ENCODE assay signal across 11 cellular contexts in the genomic region with DNA sequence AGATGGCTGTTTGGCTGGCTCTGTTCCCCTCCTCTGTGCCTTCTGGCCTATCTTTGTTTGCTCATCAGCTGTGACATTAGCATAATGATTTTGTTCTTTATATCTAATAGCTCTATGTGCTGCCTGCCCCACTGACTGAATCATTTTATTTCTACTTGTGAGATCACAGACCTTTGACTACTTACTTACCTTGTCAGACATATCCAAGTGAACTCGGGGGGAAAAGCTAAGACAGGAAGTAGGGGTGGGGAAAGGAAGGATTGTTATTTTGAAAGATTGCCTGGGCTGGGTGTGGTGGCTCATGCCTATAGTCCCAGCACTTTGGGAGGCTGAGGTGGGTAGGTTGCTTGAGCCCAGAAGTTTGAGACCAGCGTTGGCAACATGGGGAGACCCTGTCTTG.
DNase-seq lines count a peak whose midpoint lies in the region; ATAC-seq, FAIRE-seq and TF ChIP-seq lines count a peak whose summit lies in the region.
"Had no signal": no experiment of that assay in that cellular context is flagged by ENCODE, and none has a peak within 500 bp of the region (broad histone marks: within the 10 kb centered on the region; RNA-seq: fewer than 3 reads in every experiment).

No MANE protein-coding gene starts in this region.

- peak; percentile 52 for FAIRE-seq in endothelial cell of umbilical vein (lab: Jason Lieb, UNC)

- H3K4me2 ChIP-seq in endothelial cell of umbilical vein (ENCODE audit: insufficient read depth, low read length) = peak overlapping the region; percentile 5

- dilution Hi-C loops in endothelial cell of umbilical vein (cut with MboI; ENCODE audit: extremely low pct_ligation_motif_present, low sequenced_read_pairs) = no loop called here

- 35 to 39% methylated on average over 2 of the region's 2 CpGs for WGBS in aorta, 2 donors

- POLR2A ChIA-PET in endothelial cell of umbilical vein (lab: Charles Lee) = no interaction called here

- H3K36me3 ChIP-seq in endothelial cell of umbilical vein (ENCODE audit: control insufficient read depth in 2 of 2, extremely low read depth in 1 of 2, insufficient read depth in 2 of 2, low read length in 2 of 2) (peaks cover 0 to 5% of the 10 kb centered on the region in 2 experiments), aorta (ENCODE audit: control insufficient read depth in 1 of 2, insufficient read depth in 2 of 2, low read length in 1 of 2) (no peaks in the 10 kb centered on the region)

- no peak for TF ChIP-seq POLR2A in endothelial cell of umbilical vein (IDR thresholded peaks at IDR 0.05; ENCODE audit: low read depth, low read length)

- H3K4me1 ChIP-seq in endothelial cell of umbilical vein (ENCODE audit: control insufficient read depth, extremely low read depth, insufficient read depth, low read length) (peaks cover 16% of the 10 kb centered on the region), aorta (ENCODE audit: control insufficient read depth in 1 of 2, insufficient read depth in 2 of 2, low read length in 2 of 2) (peaks cover 4 to 7% of the 10 kb centered on the region in 2 donors)

- no TSS peak for BruUV-seq in endothelial cell of umbilical vein (replicated peaks; lab: Mats Ljungman, UMichigan)

- no peak overlapping the region for H3K4me3 Mint-ChIP-seq in activated naive CD4-positive, alpha-beta T cell treated with anti-CD3 and anti-CD28 coated beads, Interleukin-2, amount 10 ng/mL, durations not matched to agents 7 days and 5 days

- H3K9me3 Mint-ChIP-seq in activated naive CD4-positive, alpha-beta T cell treated with anti-CD3 and anti-CD28 coated beads, Interleukin-2, amount 10 ng/mL, durations not matched to agents 7 days and 5 days = no peaks in the 10 kb centered on the region

- H3K9me1 ChIP-seq in endothelial cell of umbilical vein (replicated peaks; ENCODE audit: control insufficient read depth, extremely low read depth, insufficient read depth, low read length) = no peaks in the 10 kb centered on the region

- peak overlapping the region; percentile 25 for H3K27ac ChIP-seq in endothelial cell of umbilical vein (ENCODE audit: insufficient read depth, low read depth, low read length)
- peak overlapping the region; percentile 69 to 72 for H3K27ac ChIP-seq in aorta (ENCODE audit: low read depth in 1 of 2, low read length in 2 of 2)

- TF ChIP-seq CTCF in endothelial cell of umbilical vein (IDR thresholded peaks at IDR 0.05; ENCODE audit: extremely low read depth in 1 of 2, insufficient read depth in 1 of 2, low read depth in 1 of 2, low read length in 2 of 2) = no peak

- no peak overlapping the region for H2AFZ ChIP-seq in endothelial cell of umbilical vein (ENCODE audit: low read depth, low read length)

- peak; percentile 37 for ATAC-seq in aorta (ENCODE audit: low FRiP score)

- no peak for DNase-seq in activated naive CD4-positive, alpha-beta T cell treated with anti-CD3 and anti-CD28 coated beads, Interleukin-2, amount 10 ng/mL, durations not matched to agents 7 days and 5 days
- no peak for DNase-seq in activated naive CD4-positive, alpha-beta T cell treated with anti-CD3 and anti-CD28 coated beads, Interleukin-2, amount 50 U/mL, for 16 hours
- DNase-seq in endothelial cell of umbilical vein (ENCODE audit: low read depth, low spot score) (no peak), myocyte (ENCODE audit: low read depth) (peak; percentile 33), aorta (no peak), HK-2 (ENCODE audit: unreplicated experiment) (no peak), AML-193 (lab: John Stamatoyannopoulos, UW) (no peak), SK-N-DZ (ENCODE audit: low spot score) (no peak)
- DNase-seq: 8988T, NCI-H2171, T-helper 1 cell had no signal

- peaks cover 3% of the 10 kb centered on the region for H3K27me3 Mint-ChIP-seq in activated naive CD4-positive, alpha-beta T cell treated with anti-CD3 and anti-CD28 coated beads, Interleukin-2, amount 10 ng/mL, durations not matched to agents 7 days and 5 days

- H3K36me3 Mint-ChIP-seq in activated naive CD4-positive, alpha-beta T cell treated with anti-CD3 and anti-CD28 coated beads, Interleukin-2, amount 10 ng/mL, durations not matched to agents 7 days and 5 days = no peaks in the 10 kb centered on the region

- no peaks in the 10 kb centered on the region for H3K27me3 ChIP-seq in endothelial cell of umbilical vein (ENCODE audit: control insufficient read depth in 2 of 2, insufficient read depth in 2 of 2, low read length in 2 of 2)
- H3K27me3 ChIP-seq in aorta (ENCODE audit: control insufficient read depth in 1 of 2, insufficient read depth in 2 of 2, low read length in 1 of 2) = no peaks in the 10 kb centered on the region

- no peaks in the 10 kb centered on the region for H3K9me3 ChIP-seq in endothelial cell of umbilical vein (replicated peaks; ENCODE audit: control insufficient read depth, insufficient read depth, low read length)
- H3K9me3 ChIP-seq in aorta (ENCODE audit: control insufficient read depth, low read length) = no peaks in the 10 kb centered on the region

- H3K27ac Mint-ChIP-seq in activated naive CD4-positive, alpha-beta T cell treated with anti-CD3 and anti-CD28 coated beads, Interleukin-2, amount 10 ng/mL, durations not matched to agents 7 days and 5 days = peak overlapping the region; percentile 50

- H4K20me1 ChIP-seq in endothelial cell of umbilical vein (replicated peaks; ENCODE audit: control insufficient read depth, extremely low read depth, insufficient read depth, low read length) = peaks cover 2% of the 10 kb centered on the region

- H3K79me2 ChIP-seq in endothelial cell of umbilical vein (ENCODE audit: control insufficient read depth, insufficient read depth, low read length) = peaks cover 65% of the 10 kb centered on the region

- CTCF ChIA-PET in activated naive CD4-positive, alpha-beta T cell treated with anti-CD3 and anti-CD28 coated beads, Interleukin-2, amount 10 ng/mL, durations not matched to agents 7 days and 5 days (lab: Charles Lee) = interaction anchor here (1.2 kb wide), 1 partner anchor 60 kb away, joined by 3 read pairs; no protein-coding TSS in a partner anchor
- CTCF ChIA-PET in endothelial cell of umbilical vein (lab: Charles Lee) = interaction anchor here (0.8 to 2.7 kb wide), 15 partner anchors 8 to 169 kb away, joined by 3 to 9 read pairs (median 4); no protein-coding TSS in a partner anchor

- intact Hi-C loops in endothelial cell of umbilical vein (cut with micrococcal nuclease) (no loop called here), aorta (cut with DNase I) (no loop called here)

- H3K9ac ChIP-seq in endothelial cell of umbilical vein (replicated peaks; ENCODE audit: extremely low read depth, insufficient read depth, low read length) = no peak overlapping the region

- H3K4me3 ChIP-seq in endothelial cell of umbilical vein (replicated peaks in 1 of 3; ENCODE audit: insufficient read depth in 1 of 3, low read depth in 1 of 3, low read length in 3 of 3) = no peak overlapping the region
- H3K4me3 ChIP-seq in aorta (ENCODE audit: low read length in 2 of 2) = no peak overlapping the region

- peaks cover 2% of the 10 kb centered on the region for H3K4me1 Mint-ChIP-seq in activated naive CD4-positive, alpha-beta T cell treated with anti-CD3 and anti-CD28 coated beads, Interleukin-2, amount 10 ng/mL, durations not matched to agents 7 days and 5 days

TF ChIP-seq in endothelial cell of umbilical vein, 7 proteins besides CTCF, POLR2A, EP300 and RAD21:
- TF ChIP-seq, protein P1, sequence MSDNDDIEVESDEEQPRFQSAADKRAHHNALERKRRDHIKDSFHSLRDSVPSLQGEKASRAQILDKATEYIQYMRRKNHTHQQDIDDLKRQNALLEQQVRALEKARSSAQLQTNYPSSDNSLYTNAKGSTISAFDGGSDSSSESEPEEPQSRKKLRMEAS (IDR thresholded peaks at IDR 0.05; ENCODE audit: insufficient read depth, insufficient read length) = no peak
- no peak for TF ChIP-seq GATA2 (IDR thresholded peaks at IDR 0.05; ENCODE audit: insufficient read depth, insufficient read length, low read depth, low read length)
- TF ChIP-seq FOS (IDR thresholded peaks at IDR 0.05; ENCODE audit: borderline replicate concordance, insufficient read depth, low read length) = no peak
- TF ChIP-seq JUN (IDR thresholded peaks at IDR 0.05; ENCODE audit: borderline replicate concordance, insufficient read depth, insufficient read length, low read depth) = no peak
- no peak for TF ChIP-seq POLR2AphosphoS5 (IDR thresholded peaks at IDR 0.05; ENCODE audit: insufficient read depth, low read depth, low read length)
- no peak for TF ChIP-seq MYC (IDR thresholded peaks at IDR 0.05; ENCODE audit: low read depth, low read length)
- no peak for TF ChIP-seq EZH2 (IDR thresholded peaks at IDR 0.05; ENCODE audit: borderline replicate concordance, low read depth, low read length, severe bottlenecking)
